Comparison of ENCODE assay signal across 8 cellular contexts in the genomic region with DNA sequence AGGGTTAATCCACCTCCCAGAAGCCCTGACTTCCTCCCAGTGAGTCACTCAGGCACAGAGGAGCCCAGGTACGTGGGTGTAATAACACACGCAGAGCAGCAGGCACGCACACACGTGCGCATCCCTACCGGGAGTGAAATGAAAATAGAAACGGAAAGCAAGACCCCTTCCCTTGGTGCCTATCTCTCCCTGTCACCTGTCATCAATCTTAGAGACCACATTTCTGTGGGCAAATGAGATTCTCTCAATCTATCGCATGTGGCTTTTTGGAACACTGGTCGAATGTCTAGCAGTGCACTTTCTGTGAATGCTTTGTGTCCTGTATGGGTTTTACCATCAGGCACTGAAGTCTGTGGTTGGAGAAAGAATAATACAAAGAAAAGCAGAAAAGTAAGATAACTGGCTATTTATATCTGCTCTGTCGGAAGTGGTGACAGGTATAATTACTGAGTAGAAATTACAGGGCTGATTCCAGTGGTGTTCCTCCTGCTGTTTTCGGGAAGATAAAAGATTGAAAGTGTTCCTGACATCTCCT.
A peak's percentile ranks its signal among the peaks of the same experiment; 100 is the strongest.
DNase-seq lines count a peak whose midpoint lies in the region; ATAC-seq, FAIRE-seq and TF ChIP-seq lines count a peak whose summit lies in the region.

No MANE protein-coding gene starts in this region.

- no peak overlapping the region for H3K4me3 Mint-ChIP-seq in astrocyte (ENCODE audit: unreplicated experiment)

- TF ChIP-seq CTCF in KMS-11 (conservative IDR thresholded peaks at IDR 0.05; ENCODE audit: low read depth, low read length) = no peak
- no peak for TF ChIP-seq CTCF in astrocyte (IDR thresholded peaks at IDR 0.05; ENCODE audit: insufficient read depth, low read depth, low read length)

- H3K27ac Mint-ChIP-seq in astrocyte (ENCODE audit: unreplicated experiment) = no peak overlapping the region

- H3K4me2 ChIP-seq in KMS-11 = peak overlapping the region; percentile 93
- peak overlapping the region; percentile 66 for H3K4me2 ChIP-seq in astrocyte (ENCODE audit: low read length)

- whole genome bisulfite sequencing in aorta, 2 donors = 3 to 4% methylated on average over 11 of the region's 11 CpGs

- H2AFZ ChIP-seq in KMS-11 (ENCODE audit: low read depth) (peak overlapping the region; percentile 14; the same call in 1 of the 2 replicates), astrocyte (ENCODE audit: low read depth, low read length) (peak overlapping the region; percentile 27)

- intact Hi-C loops in aorta (cut with DNase I) = no loop called here

- H3K27me3 Mint-ChIP-seq in astrocyte (ENCODE audit: low read depth, unreplicated experiment) = peaks cover 17% of the 10 kb centered on the region

- H3K36me3 Mint-ChIP-seq in astrocyte (ENCODE audit: low read depth, unreplicated experiment) = no peaks in the 10 kb centered on the region

- peaks cover 20% of the 10 kb centered on the region for H3K4me1 ChIP-seq in KMS-11 (ENCODE audit: low read depth, poor library complexity, severe bottlenecking)
- peaks cover 5% of the 10 kb centered on the region for H3K4me1 ChIP-seq in astrocyte (ENCODE audit: insufficient read depth, low read length)
- H3K4me1 ChIP-seq in aorta (ENCODE audit: control insufficient read depth in 1 of 2, insufficient read depth in 2 of 2, low read length in 2 of 2) = peaks cover 0 to 5% of the 10 kb centered on the region in 2 donors

- FAIRE-seq in astrocyte (lab: Jason Lieb, UNC) = no peak

- H4K20me1 ChIP-seq in KMS-11 (ENCODE audit: insufficient read depth) (no peaks in the 10 kb centered on the region), astrocyte (ENCODE audit: insufficient read depth, low read length) (no peaks in the 10 kb centered on the region)

- peak; percentile 9 for DNase-seq in stimulated activated naive CD4-positive, alpha-beta T cell treated with Interleukin-2 at 50 U/mL for 16 hours (lab: John Stamatoyannopoulos, UW)
- no peak for DNase-seq in stimulated activated naive CD4-positive, alpha-beta T cell (lab: John Stamatoyannopoulos, UW)
- peak; percentile 40 for DNase-seq in astrocyte (ENCODE audit: low read depth)
- no peak for DNase-seq in aorta
- no peak for DNase-seq in NCI-H748 treated with DMSO at 0.1 percent for 48 hours (lab: John Stamatoyannopoulos, UW)
- no peak for DNase-seq in NCI-H526 treated with DMSO at 0.1 percent for 48 hours (lab: John Stamatoyannopoulos, UW)
- DNase-seq in MV-4-11 (lab: John Stamatoyannopoulos, UW) = no peak

- no peaks in the 10 kb centered on the region for H3K9me3 Mint-ChIP-seq in astrocyte (ENCODE audit: unreplicated experiment)

- H3K9me3 ChIP-seq in astrocyte (ENCODE audit: insufficient read depth, low read depth, low read length) (no peaks in the 10 kb centered on the region), aorta (ENCODE audit: control insufficient read depth, low read length) (no peaks in the 10 kb centered on the region)

- no peak for ATAC-seq in aorta (ENCODE audit: low FRiP score)

- no peak overlapping the region for H3K9ac ChIP-seq in KMS-11
- no peak overlapping the region for H3K9ac ChIP-seq in astrocyte (ENCODE audit: low read length)

- H3K27me3 ChIP-seq in KMS-11 (ENCODE audit: insufficient read depth, low read depth) = no peaks in the 10 kb centered on the region
- H3K27me3 ChIP-seq in astrocyte (ENCODE audit: insufficient read depth, low read length) = no peaks in the 10 kb centered on the region
- no peaks in the 10 kb centered on the region for H3K27me3 ChIP-seq in aorta (ENCODE audit: control insufficient read depth in 1 of 2, insufficient read depth in 2 of 2, low read length in 1 of 2)

- H3K27ac ChIP-seq in KMS-11 (no peak overlapping the region), astrocyte (ENCODE audit: low read depth, low read length) (no peak overlapping the region), aorta (ENCODE audit: low read depth in 1 of 2, low read length in 2 of 2) (no peak overlapping the region)

- H3K4me3 ChIP-seq in KMS-11 (IDR thresholded peaks at IDR 0.05; ENCODE audit: insufficient read depth, low read depth, low read length) (no peak overlapping the region), astrocyte (ENCODE audit: insufficient read depth, low read depth, low read length) (no peak overlapping the region), aorta (ENCODE audit: low read length in 2 of 2) (peak overlapping the region; percentile 42 to 66)

- H3K4me1 Mint-ChIP-seq in astrocyte (ENCODE audit: low read depth, unreplicated experiment) = peaks cover 16% of the 10 kb centered on the region

- H3K36me3 ChIP-seq in KMS-11 (ENCODE audit: insufficient read depth) = no peaks in the 10 kb centered on the region
- H3K36me3 ChIP-seq in astrocyte (ENCODE audit: insufficient read depth, low read length) = no peaks in the 10 kb centered on the region
- H3K36me3 ChIP-seq in aorta (ENCODE audit: control insufficient read depth in 1 of 2, insufficient read depth in 2 of 2, low read length in 1 of 2) = no peaks in the 10 kb centered on the region

- H3K79me2 ChIP-seq in KMS-11 (ENCODE audit: insufficient read depth, low read depth) = no peaks in the 10 kb centered on the region
- no peaks in the 10 kb centered on the region for H3K79me2 ChIP-seq in astrocyte (ENCODE audit: insufficient read depth, low read length)

Comparison
In these comparisons a context has a peak if more than half of its experiments do, and no peak if none do; other contexts are left out.
1. DNase-seq: peak in stimulated activated naive CD4-positive, alpha-beta T cell treated with Interleukin-2 at 50 U/mL for 16 hours (single experiment) and astrocyte (single experiment); none in stimulated activated naive CD4-positive, alpha-beta T cell (0 of 6), aorta (0 of 2), NCI-H748 treated with DMSO at 0.1 percent for 48 hours (single experiment), NCI-H526 treated with DMSO at 0.1 percent for 48 hours (single experiment) and MV-4-11 (single experiment).
2. H3K4me3 ChIP-seq: peak in aorta (2 of 2); none in KMS-11 (single experiment) and astrocyte (single experiment).